22 cellular contexts compared by ENCODE assay signal in genomic region chr1:15313012-15313411, GRCh38.
DNase-seq lines count a peak whose midpoint lies in the region; ATAC-seq and TF ChIP-seq lines count a peak whose summit lies in the region.
"Had no signal": no experiment of that assay in that cellular context is flagged by ENCODE, and none has a peak within 500 bp of the region (broad histone marks: within the 10 kb centered on the region; RNA-seq: fewer than 3 reads in every experiment).

No MANE protein-coding gene starts in this region.

- TF ChIP-seq RAD21 in IMR-90 (IDR thresholded peaks at IDR 0.05; ENCODE audit: low read length) = no peak

- H2BK15ac ChIP-seq in IMR-90 (ENCODE audit: low read depth, low read length) = no peak overlapping the region

- no peak overlapping the region for H3K18ac ChIP-seq in IMR-90 (ENCODE audit: low read depth, low read length)

- H2BK120ac ChIP-seq in IMR-90 (ENCODE audit: low read depth, low read length) = no peak overlapping the region

- peaks cover 14% of the 10 kb centered on the region; the same call in 1 of the 2 replicates for H3K27me3 ChIP-seq in IMR-90 (ENCODE audit: control insufficient read depth, insufficient read depth, low read length)
- H3K27me3 ChIP-seq: BE2C; BLaER1 treated with 17β-estradiol and CSF1 and Interleukin-3, amounts not matched to agents 10 nM and 100 nM had no signal

- H2AK9ac ChIP-seq in IMR-90 (replicated peaks; ENCODE audit: low read depth, low read length, poor library complexity) = no peak overlapping the region

- H3K4me3 ChIP-seq in IMR-90 (ENCODE audit: insufficient read depth, low read depth, low read length) = no peak overlapping the region
- H3K4me3 ChIP-seq: A549; BLaER1 treated with 17β-estradiol and CSF1 and Interleukin-3, amounts not matched to agents 10 nM and 100 nM; GM23338; HAP-1 had no signal

- no peak overlapping the region for H3K4me3 Mint-ChIP-seq in activated naive CD8-positive, alpha-beta T cell
- no peak overlapping the region for H3K4me3 Mint-ChIP-seq in activated naive CD8-positive, alpha-beta T cell treated with anti-CD3 and anti-CD28 coated beads, Interleukin-2, amount 50 U/mL, for 24 hours
- H3K4me3 Mint-ChIP-seq: CD14-positive monocyte; CD4-positive, alpha-beta T cell; CD8-positive, alpha-beta memory T cell; GM23338; HFFc6 had no signal

- TF ChIP-seq CTCF in IMR-90 (conservative IDR thresholded peaks at IDR 0.05; ENCODE audit: low read depth, low read length) = no peak

- dilution Hi-C loops in IMR-90 (cut with HindIII; ENCODE audit: low sequenced_read_pairs, unreplicated experiment) = no loop called here

- H2BK20ac ChIP-seq in IMR-90 (ENCODE audit: low read depth, low read length) = no peak overlapping the region

- CTCF ChIA-PET in IMR-90 (lab: Yijun Ruan, JAX) = interaction anchor here (1.0 to 1.8 kb wide), 2 partner anchors 9 to 160 kb away, joined by 3 to 6 read pairs; no protein-coding TSS in a partner anchor

- no peak overlapping the region for H2BK5ac ChIP-seq in IMR-90 (ENCODE audit: low read depth, low read length, poor library complexity, severe bottlenecking)

- H3K9me1 ChIP-seq in IMR-90 (ENCODE audit: insufficient read depth, low read length) = no peaks in the 10 kb centered on the region; the same call in 1 of the 2 replicates

- H3K9ac ChIP-seq in IMR-90 (ENCODE audit: low read depth, low read length) = no peak overlapping the region
- H3K9ac ChIP-seq: BLaER1 treated with 17β-estradiol and CSF1 and Interleukin-3, amounts not matched to agents 10 nM and 100 nM had no signal

- no CpG with 5 or more reads among the region's 6 CpGs for WGBS in IMR-90 (ENCODE audit: extremely low coverage in 2 of 2, insufficient read length in 1 of 2), 2 experiments

- no peak overlapping the region for H2AK5ac ChIP-seq in IMR-90 (ENCODE audit: low read depth, low read length)

- no TSS peak for BruUV-seq in IMR-90 (replicated peaks; lab: Mats Ljungman, UMichigan)

- H4K91ac ChIP-seq in IMR-90 (ENCODE audit: insufficient read depth, low read depth, low read length) = no peak overlapping the region

- no peaks in the 10 kb centered on the region for H3K79me1 ChIP-seq in IMR-90 (ENCODE audit: low read depth in 1 of 2, low read length in 2 of 2)

- no peaks in the 10 kb centered on the region for H3K9me3 Mint-ChIP-seq in activated naive CD8-positive, alpha-beta T cell (ENCODE audit: low read depth)
- H3K9me3 Mint-ChIP-seq in activated naive CD8-positive, alpha-beta T cell treated with anti-CD3 and anti-CD28 coated beads, Interleukin-2, amount 50 U/mL, for 24 hours = no peaks in the 10 kb centered on the region
- H3K9me3 Mint-ChIP-seq: CD4-positive, alpha-beta T cell; CD8-positive, alpha-beta memory T cell had no signal

- intact Hi-C loops in IMR-90 (cut with micrococcal nuclease) = no loop called here

- H3K36me3 ChIP-seq in IMR-90 (ENCODE audit: control insufficient read depth, insufficient read depth, low read length) = no peaks in the 10 kb centered on the region
- H3K36me3 ChIP-seq: BE2C; BLaER1 treated with 17β-estradiol and CSF1 and Interleukin-3, amounts not matched to agents 10 nM and 100 nM; HAP-1 had no signal

- H3K14ac ChIP-seq in IMR-90 (replicated peaks; ENCODE audit: low read depth, low read length) = no peak overlapping the region

- POLR2A ChIA-PET in IMR-90 (lab: Charles Lee; ENCODE audit: unreplicated experiment) = no interaction called here

- no peak overlapping the region for H3K4ac ChIP-seq in IMR-90 (ENCODE audit: low read depth, low read length)

- in situ Hi-C loops in IMR-90 (cut with MboI; ENCODE audit: low sequenced_read_pairs) = loop anchor here (10.0 kb wide), 1 partner anchor 192 kb away; no protein-coding TSS in a partner anchor

- H3K36me3 Mint-ChIP-seq in activated naive CD8-positive, alpha-beta T cell = no peaks in the 10 kb centered on the region
- no peaks in the 10 kb centered on the region for H3K36me3 Mint-ChIP-seq in activated naive CD8-positive, alpha-beta T cell treated with anti-CD3 and anti-CD28 coated beads, Interleukin-2, amount 50 U/mL, for 24 hours (ENCODE audit: low read depth)
- H3K36me3 Mint-ChIP-seq: CD14-positive monocyte had no signal

- H3K4me1 ChIP-seq in IMR-90 (ENCODE audit: control insufficient read depth, insufficient read depth, low read length) = no peaks in the 10 kb centered on the region; the same call in 1 of the 2 replicates
- H3K4me1 ChIP-seq: A549; BE2C; BLaER1 treated with 17β-estradiol and CSF1 and Interleukin-3, amounts not matched to agents 10 nM and 100 nM; HAP-1 had no signal

- no peak overlapping the region for H3K4me2 ChIP-seq in IMR-90 (ENCODE audit: low read depth, low read length)
- H3K4me2 ChIP-seq: A549; BLaER1 treated with 17β-estradiol and CSF1 and Interleukin-3, amounts not matched to agents 10 nM and 100 nM; GM23338 had no signal

- H4K5ac ChIP-seq in IMR-90 (ENCODE audit: low read depth, low read length) = no peak overlapping the region

- H3K23ac ChIP-seq in IMR-90 (ENCODE audit: low read depth, low read length) = no peak overlapping the region

- no peak overlapping the region for H3K27ac ChIP-seq in IMR-90 (ENCODE audit: insufficient read depth, low read length)
- H3K27ac ChIP-seq: A549; BLaER1 treated with 17β-estradiol and CSF1 and Interleukin-3, amounts not matched to agents 10 nM and 100 nM had no signal

- H4K20me1 ChIP-seq in IMR-90 (ENCODE audit: insufficient read depth, low read length) = no peaks in the 10 kb centered on the region
- H4K20me1 ChIP-seq: BLaER1 treated with 17β-estradiol and CSF1 and Interleukin-3, amounts not matched to agents 10 nM and 100 nM had no signal

- H3K27ac Mint-ChIP-seq in activated naive CD8-positive, alpha-beta T cell = peak overlapping the region; percentile 11
- H3K27ac Mint-ChIP-seq in activated naive CD8-positive, alpha-beta T cell treated with anti-CD3 and anti-CD28 coated beads, Interleukin-2, amount 50 U/mL, for 24 hours = no peak overlapping the region
- H3K27ac Mint-ChIP-seq: CD14-positive monocyte; CD4-positive, alpha-beta T cell; CD8-positive, alpha-beta memory T cell; GM23338; HFFc6 had no signal

- H3K56ac ChIP-seq in IMR-90 (ENCODE audit: extremely low read depth, insufficient read depth, low read length) = no peak overlapping the region

- no peak overlapping the region for H2AFZ ChIP-seq in IMR-90 (replicated peaks; ENCODE audit: low read length, poor library complexity)
- H2AFZ ChIP-seq: GM23338 had no signal

- no peak for TF ChIP-seq POLR2A in IMR-90 (IDR thresholded peaks at IDR 0.05; ENCODE audit: low read depth, low read length)

- DNase-seq in activated naive CD8-positive, alpha-beta T cell treated with anti-CD3 and anti-CD28 coated beads, Interleukin-2, amount 50 U/mL, for 24 hours = no peak
- peak; percentile 37 for DNase-seq in IMR-90
- DNase-seq in left kidney (ENCODE audit: low read depth, low spot score) = peak; percentile 14
- no peak for DNase-seq in LoVo (ENCODE audit: low spot score)
- DNase-seq: 8988T; ACHN; AML-193; BE2C; CD4-positive, alpha-beta T cell; CD8-positive, alpha-beta memory T cell; DMS 273 treated with DMSO at 0.1 percent for 48 hours; DMS79; EL; GDM1; HFFc6 had no signal

- no peak overlapping the region for H4K8ac ChIP-seq in IMR-90 (ENCODE audit: low read depth in 2 of 2, low read length in 2 of 2)

- no peaks in the 10 kb centered on the region for H3K4me1 Mint-ChIP-seq in activated naive CD8-positive, alpha-beta T cell (ENCODE audit: low read depth)
- H3K4me1 Mint-ChIP-seq in activated naive CD8-positive, alpha-beta T cell treated with anti-CD3 and anti-CD28 coated beads, Interleukin-2, amount 50 U/mL, for 24 hours = no peaks in the 10 kb centered on the region
- H3K4me1 Mint-ChIP-seq: CD14-positive monocyte had no signal

- no peak for ATAC-seq in activated naive CD8-positive, alpha-beta T cell treated with anti-CD3 and anti-CD28 coated beads, Interleukin-2, amount 50 U/mL, for 24 hours
- ATAC-seq in IMR-90 (ENCODE audit: low read depth) (peak; percentile 44; the same call in 1 of the 2 replicates), HG02759 (IDR thresholded peaks at IDR 0.05; ENCODE audit: unreplicated experiment) (no peak)
- ATAC-seq: A549, GM23338 had no signal

- H3K9me3 ChIP-seq in IMR-90 (ENCODE audit: control insufficient read depth, insufficient read depth, low read length) = peaks cover 7% of the 10 kb centered on the region
- H3K9me3 ChIP-seq: A549, BE2C, HAP-1 had no signal

- no peaks in the 10 kb centered on the region for H3K27me3 Mint-ChIP-seq in activated naive CD8-positive, alpha-beta T cell
- peaks cover 3% of the 10 kb centered on the region for H3K27me3 Mint-ChIP-seq in activated naive CD8-positive, alpha-beta T cell treated with anti-CD3 and anti-CD28 coated beads, Interleukin-2, amount 50 U/mL, for 24 hours

TF ChIP-seq in IMR-90, 13 proteins besides CTCF, POLR2A, EP300 and RAD21:
- TF ChIP-seq USF2 (IDR thresholded peaks at IDR 0.05; ENCODE audit: low read depth, low read length) (peak; percentile 59; the same call in 1 of the 2 replicates), MAFK (IDR thresholded peaks at IDR 0.05; ENCODE audit: low read depth, low read length) (no peak), FOS (IDR thresholded peaks at IDR 0.05; ENCODE audit: low read depth, low read length) (no peak), CEBPB (IDR thresholded peaks at IDR 0.05; ENCODE audit: low read depth, low read length) (no peak), RFX5 (IDR thresholded peaks at IDR 0.05; ENCODE audit: low read depth, low read length) (no peak), NFE2L2 (IDR thresholded peaks at IDR 0.05; ENCODE audit: low read depth, low read length) (no peak)

Comparison
In these comparisons a context has a peak if more than half of its experiments do, and no peak if none do; other contexts are left out.
1. DNase-seq: peak in IMR-90 (single experiment) and left kidney (single experiment); none in activated naive CD8-positive, alpha-beta T cell treated with anti-CD3 and anti-CD28 coated beads, Interleukin-2, amount 50 U/mL, for 24 hours (single experiment) and LoVo (single experiment).